ENCODE assay signal across 16 cellular contexts in the genomic region with DNA sequence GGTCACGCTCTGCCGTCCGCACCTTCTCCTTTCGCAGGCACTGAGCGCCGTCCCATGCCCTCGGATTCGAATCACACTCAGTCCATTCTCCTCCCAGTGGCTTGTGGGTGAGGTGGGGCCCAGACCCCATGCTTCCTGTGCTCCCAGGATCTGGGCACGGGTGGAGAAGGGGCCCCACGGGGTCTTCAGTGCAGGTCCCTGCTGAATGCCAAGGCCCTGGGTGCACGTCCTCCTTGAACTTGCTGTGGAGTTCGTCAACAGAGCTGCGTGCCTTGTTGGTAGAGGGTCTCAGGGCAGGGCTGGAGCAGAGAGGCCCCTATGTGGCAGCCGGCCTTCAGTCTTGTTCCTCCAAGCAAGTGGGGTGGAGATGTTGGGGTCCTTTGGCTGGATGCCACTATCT.
"Had no signal": no experiment of that assay in that cellular context is flagged by ENCODE, and none has a peak within 500 bp of the region (broad histone marks: within the 10 kb centered on the region; RNA-seq: fewer than 3 reads in every experiment).

No MANE protein-coding gene starts in this region.

- DNase-seq: cortex of kidney; dorsolateral prefrontal cortex; effector CD8-positive, alpha-beta T cell; foreskin melanocyte; head of caudate nucleus; kidney glomerular epithelial cell; mesendoderm; naive B cell; stimulated activated CD4-positive, alpha-beta T cell treated with anti-CD3 and anti-CD28 coated beads, Interleukin-2, amount 100 ng/mL, for 24 hours; stimulated activated CD4-positive, alpha-beta T cell treated with anti-CD3 and anti-CD28 coated beads, Interleukin-4, amount 100 ng/mL, for 4 hours; stimulated activated naive CD4-positive, alpha-beta T cell treated with Interleukin-2 at 50 U/mL for 16 hours; trophoblast cell had no signal

- H3K27me3 Mint-ChIP-seq: naive B cell had no signal

- H3K4me3 ChIP-seq: hepatocyte, skin epidermis had no signal

- H3K27ac Mint-ChIP-seq: nephron had no signal

- H3K9me3 Mint-ChIP-seq: naive B cell, nephron had no signal

- H3K27me3 ChIP-seq: dorsolateral prefrontal cortex, hepatocyte, neutrophil had no signal

- H3K4me1 Mint-ChIP-seq: nephron had no signal

- H3K27ac ChIP-seq: hepatocyte, neutrophil had no signal

- H3K4me3 Mint-ChIP-seq: nephron had no signal

- H3K36me3 Mint-ChIP-seq: naive B cell had no signal

- H3K9me3 ChIP-seq: neutrophil had no signal
